Comparison of ENCODE assay signal across 8 cellular contexts in genomic region chr22:30262917-30263741, GRCh38. TPM values are rescaled to one million over a fixed set of nuclear protein-coding genes. Genes with fewer than 3 reads are reported as not detected.
DNase-seq lines count a peak whose midpoint lies in the region; ATAC-seq and TF ChIP-seq lines count a peak whose summit lies in the region.

No MANE protein-coding gene starts in this region.

- ATAC-seq in CD4-positive, alpha-beta T cell (ENCODE audit: poor library complexity): no peak
- no peak for ATAC-seq in Right ventricle myocardium inferior
- no peak for ATAC-seq in GM18502 (IDR thresholded peaks at IDR 0.05; ENCODE audit: poor library complexity, unreplicated experiment)

- CTCF ChIA-PET in CD4-positive, alpha-beta T cell (lab: Charles Lee): interaction anchor here (0.6 to 3.2 kb wide), 11 partner anchors 12 to 160 kb away, joined by 3 to 28 read pairs (median 3); partner anchors contain the start of gene RNF215
- CTCF ChIA-PET in activated naive CD4-positive, alpha-beta T cell treated with anti-CD3 and anti-CD28 coated beads for 36 hours (lab: Charles Lee): interaction anchor here (0.6 to 3.4 kb wide), 24 partner anchors 7 to 189 kb away, joined by 3 to 74 read pairs (median 4); partner anchors contain the start of gene CASTOR1

- H3K9me3 ChIP-seq in CD4-positive, alpha-beta T cell (ENCODE audit: control insufficient read depth, low read length): no peaks in the 10 kb centered on the region
- no peaks in the 10 kb centered on the region for H3K9me3 ChIP-seq in vagina

- in situ Hi-C loops in SK-MEL-5 (cut with HindIII; ENCODE audit: low pct_unique_long_range_greater_than_20kb, low sequenced_read_pairs): no loop called here

- no peak overlapping the region for H3K4me3 ChIP-seq in vagina

- H3K4me1 ChIP-seq in vagina: peaks cover 23% of the 10 kb centered on the region

- H3K4me1 Mint-ChIP-seq in CD4-positive, alpha-beta T cell (ENCODE audit: low read depth): peaks cover 49% of the 10 kb centered on the region
- peaks cover 39% of the 10 kb centered on the region for H3K4me1 Mint-ChIP-seq in activated naive CD4-positive, alpha-beta T cell treated with anti-CD3 and anti-CD28 coated beads for 36 hours (ENCODE audit: low read depth)
- no peaks in the 10 kb centered on the region for H3K4me1 Mint-ChIP-seq in progenitor cell of endocrine pancreas (ENCODE audit: low read depth)

- no peak for TF ChIP-seq POLR2A in vagina (IDR thresholded peaks at IDR 0.05)

- H3K27me3 ChIP-seq in CD4-positive, alpha-beta T cell (ENCODE audit: control insufficient read depth, insufficient read depth, low read length): no peaks in the 10 kb centered on the region
- H3K27me3 ChIP-seq in vagina: no peaks in the 10 kb centered on the region

- POLR2A ChIA-PET in CD4-positive, alpha-beta T cell (lab: Charles Lee): interaction anchor here (1.0 to 2.2 kb wide), 4 partner anchors 20 to 93 kb away, joined by 3 to 11 read pairs (median 4); partner anchors contain the start of genes CCDC157 and SF3A1

- no peak overlapping the region for H3K27ac ChIP-seq in CD4-positive, alpha-beta T cell (ENCODE audit: low read depth, low read length)
- H3K27ac ChIP-seq in vagina: peak overlapping the region; percentile 17

- H3K36me3 ChIP-seq in vagina: no peaks in the 10 kb centered on the region

- no peaks in the 10 kb centered on the region for H3K9me3 Mint-ChIP-seq in CD4-positive, alpha-beta T cell
- H3K9me3 Mint-ChIP-seq in activated naive CD4-positive, alpha-beta T cell treated with anti-CD3 and anti-CD28 coated beads for 36 hours: no peaks in the 10 kb centered on the region
- H3K9me3 Mint-ChIP-seq in progenitor cell of endocrine pancreas (ENCODE audit: low read depth): no peaks in the 10 kb centered on the region

- peak; percentile 68 to 84 (median 76) for DNase-seq in CD4-positive, alpha-beta T cell
- DNase-seq in HuH-7.5 (ENCODE audit: low spot score): peak; percentile 79
- peak; percentile 75 for DNase-seq in SK-MEL-5 (ENCODE audit: low read depth, low spot score)
- DNase-seq in activated naive CD4-positive, alpha-beta T cell treated with anti-CD3 and anti-CD28 coated beads for 36 hours: peak; percentile 87
- peak; percentile 89 for DNase-seq in Right ventricle myocardium inferior (ENCODE audit: missing footprints)
- peak; percentile 84 for DNase-seq in progenitor cell of endocrine pancreas (ENCODE audit: low spot score, unreplicated experiment)
- no peak for DNase-seq in vagina (ENCODE audit: extremely low spot score in 2 of 2)

- intact Hi-C loops in CD4-positive, alpha-beta T cell (cut with DNase I, micrococcal nuclease): loop anchor here (1.0 to 2.0 kb wide), 5 partner anchors 23 to 164 kb away; partner anchors contain the start of gene RNF215 (in 1 of the 2)
- intact Hi-C loops in activated naive CD4-positive, alpha-beta T cell treated with anti-CD3 and anti-CD28 coated beads for 36 hours (cut with micrococcal nuclease): loop anchor here (1.0 to 10.0 kb wide), 3 partner anchors 24 to 658 kb away; partner anchors contain the start of genes NF2 and RNF215
- intact Hi-C loops in Right ventricle myocardium inferior (cut with DNase I): loop anchor here (1.0 kb wide), 2 partner anchors 24 to 124 kb away; partner anchors contain the start of gene RNF215
- intact Hi-C loops in vagina (cut with DNase I): loop anchor here (5.0 kb wide), 2 partner anchors 124 to 151 kb away; partner anchors contain the start of gene RNF215

- peaks cover 14% of the 10 kb centered on the region for H3K36me3 Mint-ChIP-seq in CD4-positive, alpha-beta T cell (ENCODE audit: low read depth)
- peaks cover 38% of the 10 kb centered on the region for H3K36me3 Mint-ChIP-seq in activated naive CD4-positive, alpha-beta T cell treated with anti-CD3 and anti-CD28 coated beads for 36 hours (ENCODE audit: low read depth)
- no peaks in the 10 kb centered on the region for H3K36me3 Mint-ChIP-seq in progenitor cell of endocrine pancreas (ENCODE audit: insufficient read depth)

- H3K27me3 Mint-ChIP-seq in CD4-positive, alpha-beta T cell: no peaks in the 10 kb centered on the region
- H3K27me3 Mint-ChIP-seq in activated naive CD4-positive, alpha-beta T cell treated with anti-CD3 and anti-CD28 coated beads for 36 hours (ENCODE audit: low read depth): no peaks in the 10 kb centered on the region
- peaks cover 25% of the 10 kb centered on the region for H3K27me3 Mint-ChIP-seq in progenitor cell of endocrine pancreas

- TF ChIP-seq CTCF in CD4-positive, alpha-beta T cell (IDR thresholded peaks at IDR 0.05): peak; percentile 100
- TF ChIP-seq CTCF in progenitor cell of endocrine pancreas (IDR thresholded peaks at IDR 0.05; ENCODE audit: unreplicated experiment) (peak; percentile 100), vagina (IDR thresholded peaks at IDR 0.05) (peak; percentile 98 to 99 (median 98))

- peak overlapping the region; percentile 81 for H3K4me3 Mint-ChIP-seq in CD4-positive, alpha-beta T cell
- peak overlapping the region; percentile 65 for H3K4me3 Mint-ChIP-seq in activated naive CD4-positive, alpha-beta T cell treated with anti-CD3 and anti-CD28 coated beads for 36 hours
- no peak overlapping the region for H3K4me3 Mint-ChIP-seq in progenitor cell of endocrine pancreas (ENCODE audit: low read depth)

- peak overlapping the region; percentile 81 for H3K27ac Mint-ChIP-seq in CD4-positive, alpha-beta T cell
- peak overlapping the region; percentile 43 for H3K27ac Mint-ChIP-seq in activated naive CD4-positive, alpha-beta T cell treated with anti-CD3 and anti-CD28 coated beads for 36 hours
- H3K27ac Mint-ChIP-seq in progenitor cell of endocrine pancreas: no peak overlapping the region

RNA-seq across cellular contexts. Expression of gene OSM, which starts 3.5 kb away (rescaled TPM):
- total RNA-seq in CD4-positive, alpha-beta T cell: 10 to 100 TPM; 13.9 to 16.7 TPM
- total RNA-seq in SK-MEL-5 (2014; rRNA removed; shearing (Covaris generic)): not detected in 2 replicates
- not detected in 2 replicates for polyA plus RNA-seq in SK-MEL-5 (2015; cell fraction: cytosol; rRNA removed)
- polyA plus RNA-seq in SK-MEL-5 (2015; cell fraction: nucleus; rRNA removed): not detected in 2 replicates
- total RNA-seq in activated naive CD4-positive, alpha-beta T cell treated with anti-CD3 and anti-CD28 coated beads for 36 hours: 10 to 100 TPM in 1 of 2 experiments, 1 to 10 TPM in 1; 8.9 to 11.2 TPM
- total RNA-seq in Right ventricle myocardium inferior (0.19 TPM), progenitor cell of endocrine pancreas (not detected in 2 replicates), vagina (not detected)

RNA-seq across cellular contexts. Expression of gene LIF, which starts 16.6 kb away (rescaled TPM):
- under 1 TPM; 0.17 to 0.30 TPM for total RNA-seq in CD4-positive, alpha-beta T cell
- total RNA-seq in SK-MEL-5 (2014; rRNA removed; shearing (Covaris generic)): 3.2 and 3.4 TPM in 2 replicates
- polyA plus RNA-seq in SK-MEL-5 (2015; cell fraction: cytosol; rRNA removed): 9.0 and 11.8 TPM in 2 replicates
- polyA plus RNA-seq in SK-MEL-5 (2015; cell fraction: nucleus; rRNA removed): 92.4 and 93.3 TPM in 2 replicates
- total RNA-seq in activated naive CD4-positive, alpha-beta T cell treated with anti-CD3 and anti-CD28 coated beads for 36 hours: 100 to 1,000 TPM; 111 to 115 TPM
- total RNA-seq in Right ventricle myocardium inferior (0.27 TPM), progenitor cell of endocrine pancreas (2.3 and 3.6 TPM in 2 replicates), vagina (0.49 TPM)

RNA-seq across cellular contexts. Expression of gene CASTOR1, which starts 26.2 kb away (rescaled TPM):
- total RNA-seq in CD4-positive, alpha-beta T cell: 1 to 10 TPM; 7.9 to 8.8 TPM
- total RNA-seq in SK-MEL-5 (2014; rRNA removed; shearing (Covaris generic)): 3.4 and 4.0 TPM in 2 replicates
- polyA plus RNA-seq in SK-MEL-5 (2015; cell fraction: cytosol; rRNA removed): 3.5 and 4.9 TPM in 2 replicates
- 8.3 and 13.8 TPM in 2 replicates for polyA plus RNA-seq in SK-MEL-5 (2015; cell fraction: nucleus; rRNA removed)
- total RNA-seq in activated naive CD4-positive, alpha-beta T cell treated with anti-CD3 and anti-CD28 coated beads for 36 hours: 1 to 10 TPM; 2.1 to 3.8 TPM
- total RNA-seq in Right ventricle myocardium inferior (8.2 TPM), progenitor cell of endocrine pancreas (7.2 and 9.3 TPM in 2 replicates), vagina (51.8 TPM)

Comparison
In these comparisons a context has a peak if more than half of its experiments do, and no peak if none do; other contexts are left out.
1. DNase-seq: peak in CD4-positive, alpha-beta T cell (10 of 10), HuH-7.5 (single experiment), SK-MEL-5 (single experiment), activated naive CD4-positive, alpha-beta T cell treated with anti-CD3 and anti-CD28 coated beads for 36 hours (single experiment), Right ventricle myocardium inferior (single experiment) and progenitor cell of endocrine pancreas (single experiment); none in vagina (0 of 2).
2. RNA of gene LIF, which starts 16.6 kb away (total RNA-seq): 111 to 115 TPM in activated naive CD4-positive, alpha-beta T cell treated with anti-CD3 and anti-CD28 coated beads for 36 hours; 3.2 to 3.4 TPM in SK-MEL-5, 2.3 to 3.6 TPM in progenitor cell of endocrine pancreas, 0.49 TPM in vagina (single experiment), 0.17 to 0.30 TPM in CD4-positive, alpha-beta T cell and 0.27 TPM in Right ventricle myocardium inferior (single experiment); every median in the first group is over 10 times any median in the second.
3. Peak in every context shown above with its lines, with median percentiles within 50 percentile points of each other: CTCF ChIP-seq.